Comparison of ENCODE assay signal across 1 cellular context in genomic region chr16:10386517-10387377, GRCh38.
TF ChIP-seq lines count a peak whose summit lies in the region.

No MANE protein-coding gene starts in this region.

TF ChIP-seq in endothelial cell of umbilical vein, 7 proteins besides CTCF, POLR2A, EP300 and RAD21 (continued from another document):
- TF ChIP-seq FOS (IDR thresholded peaks at IDR 0.05; ENCODE audit: borderline replicate concordance, insufficient read depth, low read length) (no peak), MAX (IDR thresholded peaks at IDR 0.05; ENCODE audit: insufficient read depth, insufficient read length) (peak; percentile 75), EZH2 (IDR thresholded peaks at IDR 0.05; ENCODE audit: borderline replicate concordance, low read depth, low read length, severe bottlenecking) (no peak)
